ENCODE assay signal across 8 cellular contexts in genomic region chr1:23098463-23099170, GRCh38.
A peak's percentile ranks its signal among the peaks of the same experiment; 100 is the strongest.
DNase-seq lines count a peak whose midpoint lies in the region; ATAC-seq and TF ChIP-seq lines count a peak whose summit lies in the region.

No MANE protein-coding gene starts in this region.

- DNase-seq in DMS53 treated with DMSO at 0.1 percent for 48 hours (lab: John Stamatoyannopoulos, UW; ENCODE audit: unreplicated experiment) (peak; percentile 61), SHP77 (lab: John Stamatoyannopoulos, UW) (peak; percentile 18 to 55), foreskin keratinocyte (peak; percentile 30 to 62), occipital lobe (lab: John Stamatoyannopoulos, UW) (peak; percentile 20), upper lobe of right lung (no peak)
- peak; percentile 31 for DNase-seq in activated effector memory CD4-positive, alpha-beta T cell treated with Interleukin-2 at 50 U/mL for 16 hours

- H3K27me3 ChIP-seq in Loucy (ENCODE audit: insufficient read depth, low read length, poor library complexity, severe bottlenecking) = no peaks in the 10 kb centered on the region
- H3K27me3 ChIP-seq in foreskin keratinocyte = no peaks in the 10 kb centered on the region
- no peaks in the 10 kb centered on the region for H3K27me3 ChIP-seq in upper lobe of right lung

- H3K9me2 ChIP-seq in Loucy (replicated peaks; ENCODE audit: low read depth, low read length) = no peaks in the 10 kb centered on the region

- H3K9me3 ChIP-seq in Loucy (ENCODE audit: insufficient read depth, low read depth, low read length) (no peaks in the 10 kb centered on the region), upper lobe of right lung (no peaks in the 10 kb centered on the region)

- peaks cover 18% of the 10 kb centered on the region; the same call in 1 of the 2 replicates for H3K36me3 ChIP-seq in Loucy (ENCODE audit: insufficient read depth, low read length)
- H3K36me3 ChIP-seq in upper lobe of right lung = peaks cover 3% of the 10 kb centered on the region

- no peak overlapping the region for H3K4me2 ChIP-seq in Loucy (ENCODE audit: low read depth, low read length, poor library complexity, severe bottlenecking)

- ATAC-seq in foreskin keratinocyte = peak; percentile 14
- peak; percentile 88 for ATAC-seq in upper lobe of right lung
- ATAC-seq in HG02885 (IDR thresholded peaks at IDR 0.05; ENCODE audit: poor library complexity, unreplicated experiment) = no peak

- H2AFZ ChIP-seq in Loucy (ENCODE audit: low read length) = no peak overlapping the region

- H3K27ac ChIP-seq in foreskin keratinocyte (no peak overlapping the region), upper lobe of right lung (no peak overlapping the region)

- no peaks in the 10 kb centered on the region for H3F3A ChIP-seq in Loucy (ENCODE audit: low read depth)

- H3K9ac ChIP-seq in Loucy (ENCODE audit: low read depth, low read length, poor library complexity, severe bottlenecking) = no peak overlapping the region

- H3K79me2 ChIP-seq in Loucy (ENCODE audit: insufficient read depth, low read length) = peaks cover 19% of the 10 kb centered on the region; the same call in 1 of the 2 replicates

- H4K20me1 ChIP-seq in Loucy (ENCODE audit: insufficient read depth, low read length, poor library complexity, severe bottlenecking) = peaks cover 11% of the 10 kb centered on the region

- intact Hi-C loops in upper lobe of right lung (cut with DNase I) = loop anchor here (5.0 kb wide), 1 partner anchor 89 kb away; no protein-coding TSS in a partner anchor

- H3K4me3 ChIP-seq in Loucy (ENCODE audit: low read length, poor library complexity, severe bottlenecking) = no peak overlapping the region
- H3K4me3 ChIP-seq in upper lobe of right lung = no peak overlapping the region

- TF ChIP-seq CTCF in Loucy (conservative IDR thresholded peaks at IDR 0.05; ENCODE audit: low read length) = peak; percentile 90
- TF ChIP-seq CTCF in foreskin keratinocyte (conservative IDR thresholded peaks at IDR 0.05) = peak; percentile 95
- peak; percentile 87 for TF ChIP-seq CTCF in upper lobe of right lung (IDR thresholded peaks at IDR 0.05)

- H3K4me1 ChIP-seq in Loucy (ENCODE audit: insufficient read depth, low read length, poor library complexity, severe bottlenecking) = peaks cover 7% of the 10 kb centered on the region
- H3K4me1 ChIP-seq in foreskin keratinocyte = peaks cover 52% of the 10 kb centered on the region
- peaks cover 47% of the 10 kb centered on the region for H3K4me1 ChIP-seq in upper lobe of right lung
